In genomic region chr12:64403708-64404469, GRCh38 we compare ENCODE assay signal across 8 cellular contexts. TPM values are rescaled to one million over a fixed set of nuclear protein-coding genes. Genes with fewer than 3 reads are reported as not detected.
DNase-seq lines count a peak whose midpoint lies in the region; ATAC-seq and TF ChIP-seq lines count a peak whose summit lies in the region.

Gene XPOT, plus strand, starts transcription at chr12:64404392. Its CDS starts 5,644 bp downstream, at chr12:64410036.

- peak within 1 kb of the TSS; percentile 97 for H3K27ac ChIP-seq in muscle layer of colon (ENCODE audit: low read depth, low read length)

- peak; percentile 95 for ATAC-seq in GM21737 (IDR thresholded peaks at IDR 0.05; ENCODE audit: unreplicated experiment)
- ATAC-seq in esophagus mucosa: peak; percentile 96

- peaks cover 8% of the 10 kb centered on the region for H3K4me1 ChIP-seq in muscle layer of colon (ENCODE audit: insufficient read depth, low read length)

- no peaks in the 10 kb centered on the region for H3K27me3 ChIP-seq in muscle layer of colon (ENCODE audit: control insufficient read depth in 1 of 2, insufficient read depth in 2 of 2, low read length in 2 of 2)

- DNase-seq in DMS79 (lab: John Stamatoyannopoulos, UW): peak; percentile 79
- DNase-seq in KG1 (lab: John Stamatoyannopoulos, UW): peak; percentile 66
- DNase-seq in activated T-cell treated with anti-CD3 and anti-CD28 coated beads, Interleukin-2, amount 50 U/mL, for 48 hours: peak; percentile 92 to 95
- DNase-seq in stimulated activated CD8-positive, alpha-beta memory T cell treated with anti-CD3 and anti-CD28 coated beads, Interleukin-7, amount 100 ng/mL, for 4 hours (ENCODE audit: low read depth in 2 of 2): peak; percentile 85 to 92

- no peaks in the 10 kb centered on the region for H3K36me3 ChIP-seq in muscle layer of colon (ENCODE audit: insufficient read depth, low read length)

- H3K9ac ChIP-seq in muscle layer of colon (ENCODE audit: low read length): peak within 1 kb of the TSS; percentile 71

- peak within 1 kb of the TSS; percentile 62 to 90 for H3K4me3 ChIP-seq in muscle layer of colon (ENCODE audit: low read depth in 1 of 2, low read length in 2 of 2)

- no peaks in the 10 kb centered on the region for H3K9me3 ChIP-seq in muscle layer of colon (ENCODE audit: low read length)

TF ChIP-seq in PFSK-1, 5 proteins besides CTCF, POLR2A, EP300 and RAD21:
- peak; percentile 69; the same call in 1 of the 2 replicates for TF ChIP-seq TAF1 (IDR thresholded peaks at IDR 0.05; ENCODE audit: borderline replicate concordance, insufficient read depth, low read length)
- peak; percentile 28 to 39; a peak in 1 of 4 replicates for TF ChIP-seq REST (IDR thresholded peaks at IDR 0.05; ENCODE audit: insufficient read depth in 1 of 2, low read depth in 2 of 2, low read length in 2 of 2)
- TF ChIP-seq SIN3A (IDR thresholded peaks at IDR 0.05; ENCODE audit: borderline replicate concordance, insufficient read depth, low read length): 0 out of 2 replicates have a peak, but pooled peaks have one; percentile 15
- peak; percentile 80 for TF ChIP-seq FOXP2 (optimal IDR thresholded peaks at IDR 0.05; ENCODE audit: borderline replicate concordance, extremely low read depth, extremely low read length, insufficient read depth)
- TF ChIP-seq POLR2AphosphoS5 (IDR thresholded peaks at IDR 0.05; ENCODE audit: low read depth, low read length): peak; percentile 93; the same call in 1 of the 2 replicates

RNA-seq across cellular contexts. Expression of gene XPOT, which starts in this region (rescaled TPM):
- 74.2 TPM for polyA plus RNA-seq in PFSK-1 (2012; ENCODE audit: insufficient read length, low read depth)
- 63.3 TPM for total RNA-seq in esophagus mucosa

Comparison
In these comparisons a context has a peak if more than half of its experiments do, and no peak if none do; other contexts are left out.
1. Peak in every context shown above with its lines: DNase-seq, ATAC-seq, H3K4me3 ChIP-seq and H3K27ac ChIP-seq.